Comparison of ENCODE assay signal across 1 cellular context in the genomic region with DNA sequence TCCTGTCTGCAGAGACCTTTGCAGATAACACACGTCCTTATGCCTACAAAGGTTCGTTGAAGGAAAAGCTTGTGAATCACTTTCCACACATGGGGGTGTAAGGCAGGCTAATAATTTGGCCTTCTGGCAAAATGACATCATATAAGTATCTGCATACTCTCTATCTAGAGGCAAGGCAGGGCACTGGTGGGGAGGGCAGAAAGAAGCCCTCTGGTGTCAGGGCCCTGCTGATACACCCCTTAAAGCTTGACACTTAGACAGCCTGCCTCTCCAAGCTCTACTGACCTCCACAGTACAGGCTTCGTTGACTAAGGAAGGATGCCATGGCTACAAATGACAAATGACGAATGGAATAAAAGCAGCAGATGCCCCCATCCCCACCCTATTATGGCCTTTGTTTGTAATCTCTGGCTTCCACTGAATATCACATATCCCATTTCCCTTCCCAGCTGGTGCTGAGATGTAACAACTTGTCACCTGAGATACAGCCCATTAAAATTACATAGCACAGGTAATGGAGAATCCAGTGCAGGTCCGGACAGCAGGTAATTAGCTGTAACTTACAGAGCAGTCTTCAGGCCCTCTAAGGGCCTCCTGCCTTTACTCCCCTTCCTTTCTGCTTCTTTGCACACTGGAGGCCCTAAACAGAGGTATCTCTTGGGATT.
TF ChIP-seq lines count a peak whose summit lies in the region.

No MANE protein-coding gene starts in this region.

TF ChIP-seq in WTC11, 78 proteins besides CTCF, POLR2A, EP300 and RAD21 (continued from another document):
- TF ChIP-seq, protein P1, sequence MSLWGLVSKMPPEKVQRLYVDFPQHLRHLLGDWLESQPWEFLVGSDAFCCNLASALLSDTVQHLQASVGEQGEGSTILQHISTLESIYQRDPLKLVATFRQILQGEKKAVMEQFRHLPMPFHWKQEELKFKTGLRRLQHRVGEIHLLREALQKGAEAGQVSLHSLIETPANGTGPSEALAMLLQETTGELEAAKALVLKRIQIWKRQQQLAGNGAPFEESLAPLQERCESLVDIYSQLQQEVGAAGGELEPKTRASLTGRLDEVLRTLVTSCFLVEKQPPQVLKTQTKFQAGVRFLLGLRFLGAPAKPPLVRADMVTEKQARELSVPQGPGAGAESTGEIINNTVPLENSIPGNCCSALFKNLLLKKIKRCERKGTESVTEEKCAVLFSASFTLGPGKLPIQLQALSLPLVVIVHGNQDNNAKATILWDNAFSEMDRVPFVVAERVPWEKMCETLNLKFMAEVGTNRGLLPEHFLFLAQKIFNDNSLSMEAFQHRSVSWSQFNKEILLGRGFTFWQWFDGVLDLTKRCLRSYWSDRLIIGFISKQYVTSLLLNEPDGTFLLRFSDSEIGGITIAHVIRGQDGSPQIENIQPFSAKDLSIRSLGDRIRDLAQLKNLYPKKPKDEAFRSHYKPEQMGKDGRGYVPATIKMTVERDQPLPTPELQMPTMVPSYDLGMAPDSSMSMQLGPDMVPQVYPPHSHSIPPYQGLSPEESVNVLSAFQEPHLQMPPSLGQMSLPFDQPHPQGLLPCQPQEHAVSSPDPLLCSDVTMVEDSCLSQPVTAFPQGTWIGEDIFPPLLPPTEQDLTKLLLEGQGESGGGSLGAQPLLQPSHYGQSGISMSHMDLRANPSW (CRISPR knock-in tag; conservative IDR thresholded peaks at IDR 0.05; ENCODE audit: low read depth), result no peak
- TF ChIP-seq NFE2L1 (CRISPR knock-in tag; IDR thresholded peaks at IDR 0.05) (no peak), ZNF671 (CRISPR knock-in tag; IDR thresholded peaks at IDR 0.05) (no peak), GRHL2 (CRISPR knock-in tag; IDR thresholded peaks at IDR 0.05; ENCODE audit: insufficient replicate concordance, severe bottlenecking) (no peak), ZNF263 (CRISPR knock-in tag; IDR thresholded peaks at IDR 0.05; ENCODE audit: low read depth) (no peak), CREM (CRISPR knock-in tag; IDR thresholded peaks at IDR 0.05) (no peak), ZNF396 (CRISPR knock-in tag; IDR thresholded peaks at IDR 0.05; ENCODE audit: borderline replicate concordance) (no peak), AFF4 (CRISPR knock-in tag; IDR thresholded peaks at IDR 0.05; ENCODE audit: borderline replicate concordance) (no peak)
TF ChIP-seq in WTC11: peak in this region for 0.
